In genomic region chr3:13238687-13239466, GRCh38 we compare ENCODE assay signal across 25 cellular contexts.
"Had no signal": no experiment of that assay in that cellular context is flagged by ENCODE, and none has a peak within 500 bp of the region (broad histone marks: within the 10 kb centered on the region; RNA-seq: fewer than 3 reads in every experiment).

No MANE protein-coding gene starts in this region.

- H3K36me3 Mint-ChIP-seq: memory B cell, natural killer cell had no signal

- H3K27me3 Mint-ChIP-seq: memory B cell had no signal

- H3K27ac ChIP-seq: coronary artery, esophagus muscularis mucosa, foreskin keratinocyte, gastroesophageal sphincter, neutrophil, parathyroid adenoma, stomach, thyroid gland, vagina had no signal

- H2AFZ ChIP-seq: parathyroid adenoma had no signal

- H3K4me1 ChIP-seq: foreskin keratinocyte, parathyroid adenoma, thyroid gland had no signal

- ATAC-seq: foreskin keratinocyte, gastroesophageal sphincter, natural killer cell, sciatic nerve had no signal

- H3K27ac Mint-ChIP-seq: memory B cell, natural killer cell, progenitor cell of endocrine pancreas had no signal

- H3K36me3 ChIP-seq: esophagus muscularis mucosa, gastroesophageal sphincter, neutrophil, stomach, thyroid gland, vagina had no signal

- H3K4me2 ChIP-seq: smooth muscle cell had no signal

- H3K4me3 ChIP-seq: coronary artery, esophagus muscularis mucosa, gastroesophageal sphincter, lung, smooth muscle cell, stomach, thyroid gland, vagina had no signal

- H3K9me3 Mint-ChIP-seq: memory B cell, natural killer cell had no signal

- H3K27me3 ChIP-seq: thyroid gland, vagina had no signal

- H3K4me3 Mint-ChIP-seq: memory B cell, natural killer cell had no signal

- FAIRE-seq: endothelial cell of umbilical vein, keratinocyte had no signal

- H3K9ac ChIP-seq: parathyroid adenoma had no signal

- DNase-seq: dermis blood vessel endothelial cell; effector memory CD4-positive, alpha-beta T cell; foreskin keratinocyte; natural killer cell; stimulated activated CD4-positive, alpha-beta T cell treated with anti-CD3 and anti-CD28 coated beads, Interleukin-12 subunit alpha, Interleukin-12 subunit beta, amount 100 ng/mL, for 4 hours; stimulated activated CD4-positive, alpha-beta T cell treated with anti-CD3 and anti-CD28 coated beads, Interleukin-1b, Interleukin-23, amount 100 ng/mL, for 48 hours; stimulated activated CD4-positive, alpha-beta T cell treated with anti-CD3 and anti-CD28 coated beads, Interleukin-4, amount 100 ng/mL, for 1 hour; stimulated activated CD8-positive, alpha-beta memory T cell treated with anti-CD3 and anti-CD28 coated beads, Interleukin-4, amount 100 ng/mL, for 48 hours; stimulated activated naive CD4-positive, alpha-beta T cell treated with Interleukin-2 at 50 U/mL for 16 hours; stomach; thyroid gland; trophoblast cell had no signal

- H3K9me3 ChIP-seq: esophagus muscularis mucosa, gastroesophageal sphincter, neutrophil, stomach, thyroid gland, vagina had no signal

- H3K79me2 ChIP-seq: parathyroid adenoma had no signal
